Comparison of ENCODE assay signal across 8 cellular contexts in genomic region chr17:60135160-60135950, GRCh38. TPM values are rescaled to one million over a fixed set of nuclear protein-coding genes. Genes with fewer than 3 reads are reported as not detected.
DNase-seq lines count a peak whose midpoint lies in the region; ATAC-seq, FAIRE-seq and TF ChIP-seq lines count a peak whose summit lies in the region.

No MANE protein-coding gene starts in this region.

- TF ChIP-seq EP300 in HepG2 (IDR thresholded peaks at IDR 0.05; ENCODE audit: low read depth in 2 of 2, low read length in 2 of 2) (no peak), HepG2 (CRISPR knock-in tag; IDR thresholded peaks at IDR 0.05; ENCODE audit: borderline replicate concordance) (no peak)

- TF ChIP-seq CTCF in A673 (conservative IDR thresholded peaks at IDR 0.05; ENCODE audit: low read depth, low read length) (no peak), HepG2 (CRISPR knock-in tag; IDR thresholded peaks at IDR 0.05) (0 out of 2 replicates have a peak, but pooled peaks have one; percentile 16)

- H3K4me1 Mint-ChIP-seq in dendritic cell treated with granulocyte-macrophage colony-stimulating factor and Interleukin-4, amounts not matched to agents 40 ng/mL and 50 ng/mL, for 4 days (ENCODE audit: low read depth) = peaks cover 36% of the 10 kb centered on the region

- H3K9me3 Mint-ChIP-seq in dendritic cell treated with granulocyte-macrophage colony-stimulating factor and Interleukin-4, amounts not matched to agents 40 ng/mL and 50 ng/mL, for 4 days = no peaks in the 10 kb centered on the region

- H3K27ac ChIP-seq in A673 (ENCODE audit: low read depth, low read length, poor library complexity, severe bottlenecking) (peak overlapping the region; percentile 31), HepG2 (ENCODE audit: extremely low read length, insufficient read depth, low read length) (no peak overlapping the region)

- peak; percentile 80 for FAIRE-seq in HepG2 (lab: Jason Lieb, UNC)

- peaks cover 28% of the 10 kb centered on the region for H3K36me3 Mint-ChIP-seq in dendritic cell treated with granulocyte-macrophage colony-stimulating factor and Interleukin-4, amounts not matched to agents 40 ng/mL and 50 ng/mL, for 4 days (ENCODE audit: low read depth)

- 14% methylated on average over 35 of the region's 53 CpGs for WGBS in HepG2 (ENCODE audit: low lambda C conversion rate)

- H4K20me1 ChIP-seq in HepG2 (ENCODE audit: insufficient read depth, low read length) = peaks cover 4% of the 10 kb centered on the region; the same call in 1 of the 2 replicates

- intact Hi-C loops in A673 (cut with micrococcal nuclease; ENCODE audit: unreplicated experiment) (no loop called here), HepG2 (cut with micrococcal nuclease; ENCODE audit: unreplicated experiment) (no loop called here)
- intact Hi-C loops in dendritic cell treated with granulocyte-macrophage colony-stimulating factor and Interleukin-4, amounts not matched to agents 40 ng/mL and 50 ng/mL, for 4 days (cut with micrococcal nuclease) = no loop called here

- H2AFZ ChIP-seq in HepG2 (ENCODE audit: low read length) = peak overlapping the region; percentile 73

- peak overlapping the region; percentile 44 for H3K9ac ChIP-seq in HepG2 (ENCODE audit: insufficient read depth, low read depth, low read length)

- H3K4me3 ChIP-seq in A673 (ENCODE audit: low read depth, low read length, poor library complexity, severe bottlenecking) (peak overlapping the region; percentile 63), HepG2 (replicated peaks in 1 of 3; ENCODE audit: insufficient read depth in 1 of 3, low read depth in 2 of 3, low read length in 3 of 3) (peak overlapping the region; percentile 56 to 72 (median 64))

- H3K9me3 ChIP-seq in A673 (ENCODE audit: low read depth, low read length, poor library complexity, severe bottlenecking) (no peaks in the 10 kb centered on the region), HepG2 (ENCODE audit: low read length) (no peaks in the 10 kb centered on the region)

- CTCF ChIA-PET in A673 (lab: Charles Lee) = no interaction called here
- CTCF ChIA-PET in HepG2 (lab: Yijun Ruan, JAX; ENCODE audit: low intra/inter-chr PET ratio, low total read pairs) = no interaction called here

- peak overlapping the region; percentile 85 for H3K27ac Mint-ChIP-seq in dendritic cell treated with granulocyte-macrophage colony-stimulating factor and Interleukin-4, amounts not matched to agents 40 ng/mL and 50 ng/mL, for 4 days

- DNase-seq in A673 (ENCODE audit: low spot score) (peak; percentile 93), NCI-H460 (ENCODE audit: extremely low read depth, low read depth) (peak; percentile 59), HepG2 (ENCODE audit: low spot score) (peak; percentile 77)
- peak; percentile 70 for DNase-seq in activated CD4-positive, alpha-beta T cell treated with anti-CD3 and anti-CD28 coated beads, Interleukin-2, amount 50 U/mL, for 1 hour
- DNase-seq in stimulated activated CD4-positive, alpha-beta T cell treated with anti-CD3 and anti-CD28 coated beads, Interleukin-2, amount 100 ng/mL, for 48 hours = peak; percentile 75 to 78

- no peaks in the 10 kb centered on the region for H3K79me2 ChIP-seq in HepG2 (ENCODE audit: insufficient read depth, low read length)

- POLR2A ChIA-PET in A673 (lab: Charles Lee; ENCODE audit: low non-redundant PET) = no interaction called here
- POLR2A ChIA-PET in HepG2 (lab: Yijun Ruan, JAX) = interaction anchor here (0.5 kb wide), 1 partner anchor 1433 kb away, joined by 4 read pairs; no protein-coding TSS in a partner anchor

- peak; percentile 75 for ATAC-seq in GM18861 (IDR thresholded peaks at IDR 0.05; ENCODE audit: unreplicated experiment)
- peak; percentile 84 for ATAC-seq in HG03103 (IDR thresholded peaks at IDR 0.05; ENCODE audit: low read depth, unreplicated experiment)
- ATAC-seq in HepG2 = peak; percentile 92

- TSS peak; percentile 48 for BruUV-seq in A673 (replicated peaks; lab: Mats Ljungman, UMichigan)
- no TSS peak for BruUV-seq in HepG2 (replicated peaks; lab: Mats Ljungman, UMichigan)

- H3K36me3 ChIP-seq in A673 (ENCODE audit: insufficient read depth, low read length, poor library complexity, severe bottlenecking) (no peaks in the 10 kb centered on the region), HepG2 (replicated peaks in 1 of 2; ENCODE audit: control insufficient read depth in 1 of 2, insufficient read depth in 2 of 2, low read length in 2 of 2) (no peaks in the 10 kb centered on the region)

- in situ Hi-C loops in HepG2 (cut with HindIII; ENCODE audit: extremely low pct_ligation_motif_present, low pct_unique_long_range_greater_than_20kb) = no loop called here

- TF ChIP-seq RAD21 in HepG2 (CRISPR knock-in tag; IDR thresholded peaks at IDR 0.05) = peak; percentile 15; the same call in 1 of the 2 replicates

- no peak; a peak in 2 of 4 replicates for TF ChIP-seq POLR2A in HepG2 (IDR thresholded peaks at IDR 0.05; ENCODE audit: insufficient read depth in 1 of 2, low read depth in 2 of 2, low read length in 2 of 2)

- peaks cover 48% of the 10 kb centered on the region for H3K27me3 Mint-ChIP-seq in dendritic cell treated with granulocyte-macrophage colony-stimulating factor and Interleukin-4, amounts not matched to agents 40 ng/mL and 50 ng/mL, for 4 days

- peaks cover 3% of the 10 kb centered on the region for H3K4me1 ChIP-seq in A673 (ENCODE audit: insufficient read depth, low read length, poor library complexity, severe bottlenecking)
- peaks cover 29% of the 10 kb centered on the region for H3K4me1 ChIP-seq in HepG2 (ENCODE audit: insufficient read depth, low read length)

- H3K27me3 ChIP-seq in A673 (replicated peaks; ENCODE audit: insufficient read depth, low read depth, low read length, poor library complexity) (peaks cover 23% of the 10 kb centered on the region), HepG2 (ENCODE audit: control insufficient read depth in 1 of 2, insufficient read depth in 2 of 2, low read length in 2 of 2) (peaks cover 4 to 56% of the 10 kb centered on the region in 2 experiments; a peak in 4 of 5 replicates)

- H3K4me3 Mint-ChIP-seq in dendritic cell treated with granulocyte-macrophage colony-stimulating factor and Interleukin-4, amounts not matched to agents 40 ng/mL and 50 ng/mL, for 4 days = peak overlapping the region; percentile 90

- H3K4me2 ChIP-seq in HepG2 (ENCODE audit: low read depth, low read length) = peak overlapping the region; percentile 93

TF ChIP-seq in HepG2, 621 proteins besides CTCF, POLR2A, EP300 and RAD21 (continues in another document):
- peak; percentile 89 for TF ChIP-seq ZNF589 (CRISPR knock-in tag; conservative IDR thresholded peaks at IDR 0.05)

RNA-seq across cellular contexts. Expression of gene CA4, which starts 14.4 kb away (rescaled TPM):
- not detected in 2 replicates for total RNA-seq in A673 (2021)
- not detected in 2 replicates for total RNA-seq in NCI-H460 (2014; rRNA removed; shearing (Covaris generic))
- not detected in 2 replicates for polyA plus RNA-seq in NCI-H460 (2014; cell fraction: nucleus; rRNA removed)
- not detected in 2 replicates for total RNA-seq in HepG2 (2016; rRNA removed; fragmentation: Illumina TruSeq; extraction: Trizol)
- total RNA-seq in HepG2 (2016; cell fraction: cytosol; rRNA removed; fragmentation: Illumina TruSeq; extraction: Trizol; ENCODE audit: low read depth) = not detected in 2 replicates
- total RNA-seq in HepG2 (2016; cell fraction: insoluble cytoplasmic fraction; rRNA removed; fragmentation: Illumina TruSeq; extraction: Trizol) = not detected in 2 replicates
- not detected in 2 replicates for total RNA-seq in HepG2 (2016; cell fraction: membrane; rRNA removed; fragmentation: Illumina TruSeq; extraction: Trizol)
- not detected in 2 replicates for total RNA-seq in HepG2 (2016; cell fraction: nucleus; rRNA removed; fragmentation: Illumina TruSeq; extraction: Trizol)
- not detected in 2 replicates for polyA plus RNA-seq in HepG2 (2011; rRNA removed)
- polyA plus RNA-seq in HepG2 (2011; cell fraction: cytosol; rRNA removed) = not detected in 2 replicates
- not detected in 2 replicates for polyA plus RNA-seq in HepG2 (2011; cell fraction: nucleus; rRNA removed)
- not detected in 2 replicates for polyA plus RNA-seq in HepG2 (2012)
- not detected in 2 replicates for polyA plus RNA-seq in HepG2 (2016; cell fraction: cytosol; fragmentation: Illumina TruSeq; extraction: Trizol; ENCODE audit: low read depth)
- not detected in 2 replicates for polyA plus RNA-seq in HepG2 (2016; cell fraction: insoluble cytoplasmic fraction; fragmentation: Illumina TruSeq; extraction: Trizol; ENCODE audit: low read depth)
- polyA plus RNA-seq in HepG2 (2016; cell fraction: membrane; fragmentation: Illumina TruSeq; extraction: Trizol; ENCODE audit: low read depth) = not detected in 2 replicates
- polyA plus RNA-seq in HepG2 (2016; cell fraction: nucleus; fragmentation: Illumina TruSeq; extraction: Trizol; ENCODE audit: insufficient read depth, low read depth) = not detected in 2 replicates
- polyA minus RNA-seq in HepG2 (2011; rRNA and poly(A)+ RNA removed; ENCODE audit: low replicate concordance) = not detected in 2 replicates
- polyA minus RNA-seq in HepG2 (2011; cell fraction: cytosol; rRNA and poly(A)+ RNA removed) = not detected in 2 replicates
- not detected in 2 replicates for polyA minus RNA-seq in HepG2 (2011; cell fraction: nucleus; rRNA and poly(A)+ RNA removed)

RNA-seq across cellular contexts. Expression of gene HEATR6, which starts 56.6 kb away (rescaled TPM):
- total RNA-seq in A673 (2021) (28.1 and 33.3 TPM in 2 replicates), HepG2 (2016; rRNA removed; fragmentation: Illumina TruSeq; extraction: Trizol) (18.4 and 20.3 TPM in 2 replicates)
- total RNA-seq in NCI-H460 (2014; rRNA removed; shearing (Covaris generic)) = 21.1 and 23.7 TPM in 2 replicates
- 23.0 and 25.7 TPM in 2 replicates for polyA plus RNA-seq in NCI-H460 (2014; cell fraction: nucleus; rRNA removed)
- 2.3 and 4.3 TPM in 2 replicates for total RNA-seq in HepG2 (2016; cell fraction: cytosol; rRNA removed; fragmentation: Illumina TruSeq; extraction: Trizol; ENCODE audit: low read depth)
- total RNA-seq in HepG2 (2016; cell fraction: insoluble cytoplasmic fraction; rRNA removed; fragmentation: Illumina TruSeq; extraction: Trizol) = 18.9 and 20.3 TPM in 2 replicates
- total RNA-seq in HepG2 (2016; cell fraction: membrane; rRNA removed; fragmentation: Illumina TruSeq; extraction: Trizol) = 5.4 and 6.6 TPM in 2 replicates
- 22.7 and 29.7 TPM in 2 replicates for total RNA-seq in HepG2 (2016; cell fraction: nucleus; rRNA removed; fragmentation: Illumina TruSeq; extraction: Trizol)
- polyA plus RNA-seq in HepG2 (2011; rRNA removed) = 21.4 and 22.1 TPM in 2 replicates
- polyA plus RNA-seq in HepG2 (2011; cell fraction: cytosol; rRNA removed) = 16.0 and 16.2 TPM in 2 replicates
- 131 and 149 TPM in 2 replicates for polyA plus RNA-seq in HepG2 (2011; cell fraction: nucleus; rRNA removed)
- polyA plus RNA-seq in HepG2 (2012) = 14.9 and 15.5 TPM in 2 replicates
- polyA plus RNA-seq in HepG2 (2016; cell fraction: cytosol; fragmentation: Illumina TruSeq; extraction: Trizol; ENCODE audit: low read depth) = 0.63 and 0.85 TPM in 2 replicates
- polyA plus RNA-seq in HepG2 (2016; cell fraction: insoluble cytoplasmic fraction; fragmentation: Illumina TruSeq; extraction: Trizol; ENCODE audit: low read depth) = 12.1 and 12.7 TPM in 2 replicates
- polyA plus RNA-seq in HepG2 (2016; cell fraction: membrane; fragmentation: Illumina TruSeq; extraction: Trizol; ENCODE audit: low read depth) = 1.4 and 1.7 TPM in 2 replicates
- 34.2 and 40.8 TPM in 2 replicates for polyA plus RNA-seq in HepG2 (2016; cell fraction: nucleus; fragmentation: Illumina TruSeq; extraction: Trizol; ENCODE audit: insufficient read depth, low read depth)
- polyA minus RNA-seq in HepG2 (2011; rRNA and poly(A)+ RNA removed; ENCODE audit: low replicate concordance) = 30.5 and 72.9 TPM in 2 replicates
- polyA minus RNA-seq in HepG2 (2011; cell fraction: cytosol; rRNA and poly(A)+ RNA removed) = 17.1 and 24.8 TPM in 2 replicates
- 72.4 and 73.8 TPM in 2 replicates for polyA minus RNA-seq in HepG2 (2011; cell fraction: nucleus; rRNA and poly(A)+ RNA removed)
